8 cellular contexts compared by ENCODE assay signal in the genomic region with DNA sequence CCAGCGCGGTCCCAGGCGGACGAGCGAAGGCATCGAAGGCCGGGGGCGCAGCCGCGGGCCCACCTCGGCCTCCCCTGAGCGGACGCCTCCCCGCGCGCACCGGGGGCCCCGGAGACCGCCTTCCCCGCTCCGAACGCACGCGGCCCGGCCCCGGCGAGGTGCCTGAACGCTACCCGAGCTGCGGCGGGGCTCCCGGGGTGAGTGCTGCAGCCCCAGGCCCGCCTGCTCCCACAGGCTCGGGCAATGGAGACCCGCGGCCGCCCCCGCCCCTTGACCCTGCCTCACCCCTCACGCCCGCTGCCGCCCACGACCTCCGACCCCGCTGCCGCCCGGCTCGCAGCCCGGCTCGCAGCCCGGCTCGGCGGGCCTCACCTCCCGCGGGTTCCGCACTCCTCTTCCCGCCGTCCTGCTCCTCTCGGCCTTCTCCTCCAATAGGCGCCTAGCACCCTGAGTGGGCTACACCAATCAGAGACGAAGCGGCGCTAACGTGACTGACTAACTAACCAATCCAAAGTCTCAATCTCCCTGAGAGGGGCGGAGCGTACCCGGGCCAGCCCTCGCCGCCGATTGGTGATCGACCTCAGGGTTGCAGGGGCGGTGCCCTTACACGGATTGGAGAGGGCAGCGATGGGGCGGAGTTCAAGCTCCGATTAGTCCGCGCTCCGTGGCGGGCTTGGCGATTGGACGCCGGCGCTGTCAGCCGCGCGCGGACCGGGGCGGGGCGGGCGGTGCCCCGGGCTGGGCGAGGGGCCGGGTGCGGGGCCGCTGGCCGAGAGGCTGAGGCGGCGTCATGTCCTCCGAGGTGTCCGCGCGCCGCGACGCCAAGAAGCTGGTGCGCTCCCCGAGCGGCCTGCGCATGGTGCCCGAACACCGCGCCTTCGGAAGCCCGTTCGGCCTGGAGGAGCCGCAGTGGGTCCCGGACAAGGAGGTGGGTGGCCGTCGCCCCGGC. TPM values are rescaled to one million over a fixed set of nuclear protein-coding genes. Genes with fewer than 3 reads are reported as not detected.
DNase-seq lines count a peak whose midpoint lies in the region; ATAC-seq and TF ChIP-seq lines count a peak whose summit lies in the region.

A gene (minus strand): TSS at position 400 of the 949 bp plus-strand sequence. CDS start 4,364 bp downstream, outside the sequence.
A gene (plus strand): TSS at position 759 of the 949 bp plus-strand sequence. CDS start 32 bp downstream, at position 791.

- intact Hi-C loops in CD14-positive monocyte (cut with micrococcal nuclease): loop anchor here in 1 of 2 donors (5.0 kb wide), 1 partner anchor 88 kb away; a partner anchor contains a TSS
- intact Hi-C loops in dorsolateral prefrontal cortex (cut with DNase I): loop anchor here (5.0 to 10.0 kb wide), 4 partner anchors 83 to 199 kb away; a partner anchor contains a TSS

- H3K9me3 ChIP-seq in liver (ENCODE audit: control insufficient read depth in 4 of 4, low read length in 3 of 4): no peaks in the 10 kb centered on the region

- H3K36me3 ChIP-seq in liver (ENCODE audit: control insufficient read depth in 4 of 4, insufficient read depth in 3 of 4, low read depth in 1 of 4, low read length in 3 of 4): peaks cover 0 to 2% (median 0%) of the 10 kb centered on the region in 4 donors

- H3K9me3 Mint-ChIP-seq in CD14-positive monocyte: no peaks in the 10 kb centered on the region

- peaks cover 0 to 22% (median 8%) of the 10 kb centered on the region in 4 donors for H3K4me1 ChIP-seq in liver (ENCODE audit: control insufficient read depth in 4 of 4, insufficient read depth in 4 of 4, low read length in 3 of 4)

- peak within 1 kb of the TSS in 1 of 2 donors; percentile 66 for H3K9ac ChIP-seq in liver (ENCODE audit: low read depth in 1 of 2, low read length in 2 of 2)

- H3K27ac ChIP-seq in dorsolateral prefrontal cortex (peak within 1 kb of the TSS in 50 of 59 donors; percentile 10 to 99 (median 71)), liver (ENCODE audit: low read depth in 1 of 2, low read length in 2 of 2) (peak within 1 kb of the TSS in 1 of 2 donors; percentile 45)

- peak within 1 kb of the TSS in 5 of 7 donors; percentile 22 to 80 (median 41) for H3K27ac Mint-ChIP-seq in CD14-positive monocyte

- WGBS in liver: 1% methylated on average over 121 of the region's 121 CpGs

- TF ChIP-seq CTCF in CD14-positive monocyte (IDR thresholded peaks at IDR 0.05) (no peak), dorsolateral prefrontal cortex (IDR thresholded peaks at IDR 0.05 in 54 of 56, conservative IDR thresholded peaks at IDR 0.05 in 2 of 56; ENCODE audit: low read depth in 1 of 56, partially characterized antibody in 56 of 56) (peak in 5 of 56 donors; percentile 7 to 33 (median 13)), liver (IDR thresholded peaks at IDR 0.05; ENCODE audit: low read depth, low read length, missing input control) (no peak)

- H3K4me1 Mint-ChIP-seq in CD14-positive monocyte: peaks cover 29% of the 10 kb centered on the region

- ATAC-seq in GM19397 (IDR thresholded peaks at IDR 0.05; ENCODE audit: unreplicated experiment) (peak; percentile 91), HG03571 (IDR thresholded peaks at IDR 0.05; ENCODE audit: unreplicated experiment) (peak; percentile 87)

- H3K4me3 Mint-ChIP-seq in CD14-positive monocyte: peak within 1 kb of the TSS; percentile 83 to 89

- DNase-seq in CD14-positive monocyte (ENCODE audit: low spot score): peak; percentile 99
- DNase-seq in NCI-H82 (lab: John Stamatoyannopoulos, UW): peak; percentile 99
- peak; percentile 100 for DNase-seq in activated CD4-positive, alpha-beta T cell treated with anti-CD3 and anti-CD28 coated beads, Interleukin-2, amount 50 U/mL, for 48 hours
- peak; percentile 98 to 100 (median 99) for DNase-seq in dorsolateral prefrontal cortex
- DNase-seq in stimulated activated CD4-positive, alpha-beta T cell treated with anti-CD3 and anti-CD28 coated beads, Interleukin-4, amount 100 ng/mL, for 24 hours: peak; percentile 100

- peaks cover 0 to 1% (median 0%) of the 10 kb centered on the region in 3 donors for H3K27me3 Mint-ChIP-seq in CD14-positive monocyte (ENCODE audit: low read depth in 3 of 3)

- no peaks in the 10 kb centered on the region for H3K27me3 ChIP-seq in dorsolateral prefrontal cortex
- no peaks in the 10 kb centered on the region for H3K27me3 ChIP-seq in liver (ENCODE audit: control insufficient read depth in 4 of 4, insufficient read depth in 4 of 4, low read length in 3 of 4)

- TF ChIP-seq RAD21 in liver (IDR thresholded peaks at IDR 0.05): peak in 1 of 2 donors; percentile 19

- H3K4me3 ChIP-seq in dorsolateral prefrontal cortex (peak within 1 kb of the TSS; percentile 64 to 97 (median 84)), liver (ENCODE audit: low read depth in 1 of 3, low read length in 3 of 3) (peak within 1 kb of the TSS; percentile 65 to 93 (median 78))

- H3K36me3 Mint-ChIP-seq in CD14-positive monocyte: peaks cover 12 to 18% of the 10 kb centered on the region in 2 donors

TF ChIP-seq in liver, 16 proteins besides CTCF, POLR2A, EP300 and RAD21:
- TF ChIP-seq, protein P1, sequence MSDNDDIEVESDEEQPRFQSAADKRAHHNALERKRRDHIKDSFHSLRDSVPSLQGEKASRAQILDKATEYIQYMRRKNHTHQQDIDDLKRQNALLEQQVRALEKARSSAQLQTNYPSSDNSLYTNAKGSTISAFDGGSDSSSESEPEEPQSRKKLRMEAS (IDR thresholded peaks at IDR 0.05): no peak
- no peak for TF ChIP-seq JUND (IDR thresholded peaks at IDR 0.05)
- TF ChIP-seq, protein P2, sequence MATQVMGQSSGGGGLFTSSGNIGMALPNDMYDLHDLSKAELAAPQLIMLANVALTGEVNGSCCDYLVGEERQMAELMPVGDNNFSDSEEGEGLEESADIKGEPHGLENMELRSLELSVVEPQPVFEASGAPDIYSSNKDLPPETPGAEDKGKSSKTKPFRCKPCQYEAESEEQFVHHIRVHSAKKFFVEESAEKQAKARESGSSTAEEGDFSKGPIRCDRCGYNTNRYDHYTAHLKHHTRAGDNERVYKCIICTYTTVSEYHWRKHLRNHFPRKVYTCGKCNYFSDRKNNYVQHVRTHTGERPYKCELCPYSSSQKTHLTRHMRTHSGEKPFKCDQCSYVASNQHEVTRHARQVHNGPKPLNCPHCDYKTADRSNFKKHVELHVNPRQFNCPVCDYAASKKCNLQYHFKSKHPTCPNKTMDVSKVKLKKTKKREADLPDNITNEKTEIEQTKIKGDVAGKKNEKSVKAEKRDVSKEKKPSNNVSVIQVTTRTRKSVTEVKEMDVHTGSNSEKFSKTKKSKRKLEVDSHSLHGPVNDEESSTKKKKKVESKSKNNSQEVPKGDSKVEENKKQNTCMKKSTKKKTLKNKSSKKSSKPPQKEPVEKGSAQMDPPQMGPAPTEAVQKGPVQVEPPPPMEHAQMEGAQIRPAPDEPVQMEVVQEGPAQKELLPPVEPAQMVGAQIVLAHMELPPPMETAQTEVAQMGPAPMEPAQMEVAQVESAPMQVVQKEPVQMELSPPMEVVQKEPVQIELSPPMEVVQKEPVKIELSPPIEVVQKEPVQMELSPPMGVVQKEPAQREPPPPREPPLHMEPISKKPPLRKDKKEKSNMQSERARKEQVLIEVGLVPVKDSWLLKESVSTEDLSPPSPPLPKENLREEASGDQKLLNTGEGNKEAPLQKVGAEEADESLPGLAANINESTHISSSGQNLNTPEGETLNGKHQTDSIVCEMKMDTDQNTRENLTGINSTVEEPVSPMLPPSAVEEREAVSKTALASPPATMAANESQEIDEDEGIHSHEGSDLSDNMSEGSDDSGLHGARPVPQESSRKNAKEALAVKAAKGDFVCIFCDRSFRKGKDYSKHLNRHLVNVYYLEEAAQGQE (IDR thresholded peaks at IDR 0.05): no peak
- peak; percentile 98 for TF ChIP-seq SP1 (IDR thresholded peaks at IDR 0.05)
- TF ChIP-seq TAF1 (conservative IDR thresholded peaks at IDR 0.05): no peak
- TF ChIP-seq RXRA (IDR thresholded peaks at IDR 0.05): peak; percentile 8 to 36
- TF ChIP-seq, protein P3, sequence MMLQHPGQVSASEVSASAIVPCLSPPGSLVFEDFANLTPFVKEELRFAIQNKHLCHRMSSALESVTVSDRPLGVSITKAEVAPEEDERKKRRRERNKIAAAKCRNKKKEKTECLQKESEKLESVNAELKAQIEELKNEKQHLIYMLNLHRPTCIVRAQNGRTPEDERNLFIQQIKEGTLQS (IDR thresholded peaks at IDR 0.05): no peak
- TF ChIP-seq, protein P4, sequence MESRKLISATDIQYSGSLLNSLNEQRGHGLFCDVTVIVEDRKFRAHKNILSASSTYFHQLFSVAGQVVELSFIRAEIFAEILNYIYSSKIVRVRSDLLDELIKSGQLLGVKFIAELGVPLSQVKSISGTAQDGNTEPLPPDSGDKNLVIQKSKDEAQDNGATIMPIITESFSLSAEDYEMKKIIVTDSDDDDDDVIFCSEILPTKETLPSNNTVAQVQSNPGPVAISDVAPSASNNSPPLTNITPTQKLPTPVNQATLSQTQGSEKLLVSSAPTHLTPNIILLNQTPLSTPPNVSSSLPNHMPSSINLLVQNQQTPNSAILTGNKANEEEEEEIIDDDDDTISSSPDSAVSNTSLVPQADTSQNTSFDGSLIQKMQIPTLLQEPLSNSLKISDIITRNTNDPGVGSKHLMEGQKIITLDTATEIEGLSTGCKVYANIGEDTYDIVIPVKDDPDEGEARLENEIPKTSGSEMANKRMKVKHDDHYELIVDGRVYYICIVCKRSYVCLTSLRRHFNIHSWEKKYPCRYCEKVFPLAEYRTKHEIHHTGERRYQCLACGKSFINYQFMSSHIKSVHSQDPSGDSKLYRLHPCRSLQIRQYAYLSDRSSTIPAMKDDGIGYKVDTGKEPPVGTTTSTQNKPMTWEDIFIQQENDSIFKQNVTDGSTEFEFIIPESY (IDR thresholded peaks at IDR 0.05): no peak
- TF ChIP-seq EGR1 (IDR thresholded peaks at IDR 0.05; ENCODE audit: low read depth in 2 of 2): no peak
- no peak for TF ChIP-seq FOXA1 (IDR thresholded peaks at IDR 0.05)
- TF ChIP-seq YY1 (IDR thresholded peaks at IDR 0.05): no peak
- TF ChIP-seq NR2F2 (IDR thresholded peaks at IDR 0.05): peak; percentile 20
- no peak for TF ChIP-seq HNF4G (IDR thresholded peaks at IDR 0.05)
- peak in 1 of 2 donors; percentile 19 for TF ChIP-seq HNF4A (conservative IDR thresholded peaks at IDR 0.05)
- no peak for TF ChIP-seq GABPA (IDR thresholded peaks at IDR 0.05 in 1 of 2, conservative IDR thresholded peaks at IDR 0.05 in 1 of 2)
- no peak for TF ChIP-seq FOXA2 (IDR thresholded peaks at IDR 0.05)

RNA-seq across cellular contexts. Expression of the first gene that starts in this region (rescaled TPM):
- 1 to 10 TPM in 1 of 2 donors, under 1 TPM in 1; 0.66 to 2.0 TPM for polyA plus RNA-seq in CD14-positive monocyte
- 10 to 100 TPM in 58 of 120 experiments, 1 to 10 TPM in 62; 4.7 to 19.1 (median 9.9) TPM for total RNA-seq in dorsolateral prefrontal cortex
- 10 to 100 TPM in 1 of 2 donors, 1 to 10 TPM in 1; 3.4 to 14.1 TPM for total RNA-seq in liver
- polyA plus RNA-seq in liver: 1 to 10 TPM; 1.7 to 2.2 TPM

RNA-seq across cellular contexts. Expression of the second gene that starts in this region (rescaled TPM):
- 10 to 100 TPM; 33.1 to 36.5 TPM for polyA plus RNA-seq in CD14-positive monocyte
- total RNA-seq in dorsolateral prefrontal cortex: 100 to 1,000 TPM in 87 of 120 experiments, 10 to 100 TPM in 33; 71.0 to 188 (median 111) TPM
- 10 to 100 TPM; 28.0 to 36.9 TPM for total RNA-seq in liver
- 10 to 100 TPM; 28.2 to 33.3 TPM for polyA plus RNA-seq in liver
